ENCODE assay signal across 31 cellular contexts in the genomic region with DNA sequence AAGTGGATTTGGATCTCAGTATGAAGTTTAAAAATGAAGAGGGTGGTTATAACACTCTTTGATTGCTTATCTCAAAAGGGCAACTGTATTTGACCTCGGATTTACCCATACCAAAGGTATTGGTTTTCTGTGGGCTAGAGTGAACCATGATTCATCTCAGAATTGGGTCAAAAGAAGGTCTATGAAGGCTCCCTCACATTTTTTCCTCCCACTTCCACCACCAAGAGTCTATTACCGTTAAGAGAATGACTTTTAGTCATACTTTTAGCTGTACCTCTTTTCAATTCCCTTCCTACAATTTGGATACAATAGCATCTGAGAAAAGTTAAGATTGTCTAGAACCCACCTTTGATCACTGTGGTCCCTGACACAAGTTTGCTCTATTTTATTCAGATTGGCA.
"Had no signal": no experiment of that assay in that cellular context is flagged by ENCODE, and none has a peak within 500 bp of the region (broad histone marks: within the 10 kb centered on the region; RNA-seq: fewer than 3 reads in every experiment).

No MANE protein-coding gene starts in this region.

- H3K4me1 ChIP-seq: adrenal gland, ascending aorta, body of pancreas, breast epithelium had no signal

- H3K27ac ChIP-seq: adrenal gland, ascending aorta, body of pancreas, brain microvascular endothelial cell, breast epithelium, cardiac muscle cell had no signal

- H3K27me3 ChIP-seq: adrenal gland, ascending aorta, body of pancreas, brain microvascular endothelial cell, breast epithelium, cardiac muscle cell had no signal

- DNase-seq: activated effector memory CD4-positive, alpha-beta T cell treated with anti-CD3 and anti-CD28 coated beads, Interleukin-2, amount 50 U/mL, for 16 hours; activated effector memory CD4-positive, alpha-beta T cell treated with Interleukin-2 at 50 U/mL for 16 hours; activated gamma-delta T cell; activated gamma-delta T cell treated with Interleukin-2 at 50 U/mL for 16 hours; activated naive CD4-positive, alpha-beta T cell; activated naive CD4-positive, alpha-beta T cell treated with anti-CD3 and anti-CD28 coated beads for 36 hours; activated naive CD4-positive, alpha-beta T cell treated with anti-CD3 and anti-CD28 coated beads, Interleukin-2, amount 10 ng/mL, durations not matched to agents 7 days and 5 days; activated naive CD4-positive, alpha-beta T cell treated with anti-CD3 and anti-CD28 coated beads, Interleukin-2, amount 50 U/mL, for 16 hours; activated naive CD4-positive, alpha-beta T cell treated with Interleukin-2 at 50 U/mL for 16 hours; activated naive CD8-positive, alpha-beta T cell treated with anti-CD3 and anti-CD28 coated beads for 36 hours; activated naive CD8-positive, alpha-beta T cell treated with anti-CD3 and anti-CD28 coated beads, Interleukin-2, amount 10 ng/mL, durations not matched to agents 7 days and 5 days; activated naive CD8-positive, alpha-beta T cell treated with anti-CD3 and anti-CD28 coated beads, Interleukin-2, amount 50 U/mL, for 24 hours; activated T-cell treated with anti-CD3 and anti-CD28 coated beads, Interleukin-2, amount 50 U/mL, for 1 hour; activated T-cell treated with anti-CD3 and anti-CD28 coated beads, Interleukin-2, amount 50 U/mL, for 24 hours; activated T-cell treated with anti-CD3 and anti-CD28 coated beads, Interleukin-2, amount 50 U/mL, for 4 hours; activated T-cell treated with anti-CD3 and anti-CD28 coated beads, Interleukin-2, amount 50 U/mL, for 48 hours; activated T-cell treated with anti-CD3 and anti-CD28 coated beads, Interleukin-2, amount 50 U/mL, for 72 hours; adrenal gland; amniotic stem cell; amygdala; anterior cingulate cortex; aorta; body of pancreas; brain microvascular endothelial cell; central memory CD4-positive, alpha-beta T cell; cerebellar nuclear complex had no signal

- H3K9me3 ChIP-seq: adrenal gland, ascending aorta, body of pancreas, breast epithelium had no signal

- H3K36me3 ChIP-seq: adrenal gland, ascending aorta, brain microvascular endothelial cell, breast epithelium, cardiac muscle cell had no signal

- H3K4me3 ChIP-seq: adrenal gland, ascending aorta, body of pancreas, breast epithelium, cardiac muscle cell had no signal

- ATAC-seq: activated naive CD4-positive, alpha-beta T cell treated with anti-CD3 and anti-CD28 coated beads, Interleukin-2, amount 50 U/mL, for 72 hours; activated naive CD8-positive, alpha-beta T cell treated with anti-CD3 and anti-CD28 coated beads, Interleukin-2, amount 50 U/mL, for 24 hours; activated T-cell treated with anti-CD3 and anti-CD28 coated beads, Interleukin-2, amount 50 U/mL, for 4 hours; activated T-cell treated with anti-CD3 and anti-CD28 coated beads, Interleukin-2, amount 50 U/mL, for 72 hours; activated T-helper 17 cell treated with anti-CD3 and anti-CD28 coated beads, Interleukin-2, amount 50 U/mL, for 72 hours; body of pancreas had no signal
